In the genomic region with DNA sequence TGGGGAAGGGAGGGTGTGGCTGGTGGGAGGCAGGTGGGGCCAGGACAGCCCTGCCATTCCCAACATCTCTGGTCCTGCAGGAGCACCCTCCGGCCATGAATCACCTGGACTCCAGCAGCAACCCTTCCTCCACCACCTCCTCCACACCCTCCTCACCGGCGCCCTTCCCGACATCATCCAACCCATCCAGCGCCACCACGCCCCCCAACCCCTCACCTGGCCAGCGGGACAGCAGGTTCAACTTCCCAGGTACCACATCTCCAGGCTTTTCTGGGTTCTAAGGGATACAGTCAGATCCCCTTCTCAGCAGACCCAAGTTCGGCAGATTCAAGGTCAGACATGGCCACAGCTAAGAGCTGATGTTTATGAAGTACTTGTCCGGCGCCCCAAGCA, we compare ENCODE assay signal across 24 cellular contexts.
"Had no signal": no experiment of that assay in that cellular context is flagged by ENCODE, and none has a peak within 500 bp of the region (broad histone marks: within the 10 kb centered on the region; RNA-seq: fewer than 3 reads in every experiment).

No MANE protein-coding gene starts in this region.

- H3K27ac ChIP-seq: brain microvascular endothelial cell, left ventricle myocardium inferior, neural progenitor cell, right atrium auricular region, stomach had no signal

- H3K36me3 ChIP-seq: neural progenitor cell, uterus had no signal

- H3K4me1 ChIP-seq: neural progenitor cell, right atrium auricular region, uterus had no signal

- H3K4me3 ChIP-seq: left ventricle myocardium inferior, neural progenitor cell, psoas muscle, right atrium auricular region, stomach, uterus had no signal

- DNase-seq: activated B cell treated with CpG ODN at 0.5 μM for 24 hours; activated CD4-positive, alpha-beta T cell treated with anti-CD3 and anti-CD28 coated beads for 36 hours; activated effector memory CD4-positive, alpha-beta T cell treated with Interleukin-2 at 50 U/mL for 16 hours; activated naive CD4-positive, alpha-beta T cell treated with anti-CD3 and anti-CD28 coated beads for 36 hours; activated naive CD8-positive, alpha-beta T cell treated with anti-CD3 and anti-CD28 coated beads, Interleukin-2, amount 50 U/mL, for 24 hours; activated T-cell treated with anti-CD3 and anti-CD28 coated beads, Interleukin-2, amount 50 U/mL, for 48 hours; brain microvascular endothelial cell; central memory CD4-positive, alpha-beta T cell; effector memory CD4-positive, alpha-beta T cell; foreskin melanocyte; hippocampal formation; left ventricle myocardium inferior; naive thymus-derived CD8-positive, alpha-beta T cell; psoas muscle; stimulated activated CD4-positive, alpha-beta T cell treated with anti-CD3 and anti-CD28 coated beads, Interleukin-4, amount 100 ng/mL, for 24 hours; stomach; T-cell; T1000; trophoblast cell; uterus had no signal

- H3K27me3 Mint-ChIP-seq: activated B cell treated with CpG ODN at 0.5 μM for 24 hours; activated CD4-positive, alpha-beta T cell treated with anti-CD3 and anti-CD28 coated beads for 36 hours; activated naive CD8-positive, alpha-beta T cell treated with anti-CD3 and anti-CD28 coated beads, Interleukin-2, amount 50 U/mL, for 24 hours; naive thymus-derived CD8-positive, alpha-beta T cell; T-cell had no signal

- H3K9me3 ChIP-seq: left ventricle myocardium inferior, psoas muscle, right atrium auricular region, stomach, uterus had no signal

- H3K36me3 Mint-ChIP-seq: neural progenitor cell had no signal

- H3K9me3 Mint-ChIP-seq: activated B cell treated with CpG ODN at 0.5 μM for 24 hours; activated naive CD4-positive, alpha-beta T cell treated with anti-CD3 and anti-CD28 coated beads for 36 hours; activated naive CD8-positive, alpha-beta T cell treated with anti-CD3 and anti-CD28 coated beads, Interleukin-2, amount 50 U/mL, for 24 hours; mesothelial cell of epicardium; naive thymus-derived CD8-positive, alpha-beta T cell; neural progenitor cell; T-cell had no signal

- H3K27ac Mint-ChIP-seq: activated B cell treated with CpG ODN at 0.5 μM for 24 hours; activated naive CD8-positive, alpha-beta T cell treated with anti-CD3 and anti-CD28 coated beads, Interleukin-2, amount 50 U/mL, for 24 hours; neural progenitor cell had no signal

- ATAC-seq: activated CD4-positive, alpha-beta T cell treated with anti-CD3 and anti-CD28 coated beads for 36 hours; activated naive CD8-positive, alpha-beta T cell treated with anti-CD3 and anti-CD28 coated beads, Interleukin-2, amount 50 U/mL, for 24 hours; esophagus mucosa; naive thymus-derived CD8-positive, alpha-beta T cell; psoas muscle; T-cell had no signal

- H3K4me3 Mint-ChIP-seq: activated B cell treated with CpG ODN at 0.5 μM for 24 hours; activated CD4-positive, alpha-beta T cell treated with anti-CD3 and anti-CD28 coated beads for 36 hours; activated naive CD4-positive, alpha-beta T cell treated with anti-CD3 and anti-CD28 coated beads for 36 hours; mesothelial cell of epicardium; naive thymus-derived CD8-positive, alpha-beta T cell; neural progenitor cell; T-cell had no signal
